In genomic region chr6:161001421-161001820, GRCh38 we compare ENCODE assay signal across 12 cellular contexts. TPM values are rescaled to one million over a fixed set of nuclear protein-coding genes. Genes with fewer than 3 reads are reported as not detected.
A peak's percentile ranks its signal among the peaks of the same experiment; 100 is the strongest.
DNase-seq lines count a peak whose midpoint lies in the region; ATAC-seq, FAIRE-seq and TF ChIP-seq lines count a peak whose summit lies in the region.
"Had no signal": no experiment of that assay in that cellular context is flagged by ENCODE, and none has a peak within 500 bp of the region (broad histone marks: within the 10 kb centered on the region; RNA-seq: fewer than 3 reads in every experiment).

No MANE protein-coding gene starts in this region.

- no peak overlapping the region for H2AFZ ChIP-seq in IMR-90 (replicated peaks; ENCODE audit: low read length, poor library complexity)
- no peak overlapping the region for H2AFZ ChIP-seq in parathyroid adenoma

- TF ChIP-seq CTCF in IMR-90 (conservative IDR thresholded peaks at IDR 0.05; ENCODE audit: low read depth, low read length) (no peak), parathyroid adenoma (IDR thresholded peaks at IDR 0.05) (no peak)

- H2AK5ac ChIP-seq in IMR-90 (ENCODE audit: low read depth, low read length) = no peak overlapping the region

- POLR2A ChIA-PET in IMR-90 (lab: Charles Lee; ENCODE audit: unreplicated experiment) = interaction anchor here (0.7 kb wide), 1 partner anchor 30 kb away, joined by 13 read pairs; no protein-coding TSS in a partner anchor

- H3K9me3 ChIP-seq in IMR-90 (ENCODE audit: control insufficient read depth, insufficient read depth, low read length) (no peaks in the 10 kb centered on the region), parathyroid adenoma (ENCODE audit: control insufficient read depth, low read length) (no peaks in the 10 kb centered on the region)

- H3K9ac ChIP-seq in IMR-90 (ENCODE audit: low read depth, low read length) (no peak overlapping the region), parathyroid adenoma (no peak overlapping the region)

- ATAC-seq in IMR-90 (ENCODE audit: low read depth) = no peak
- ATAC-seq: activated CD8-positive, alpha-beta T cell treated with anti-CD3 and anti-CD28 coated beads for 36 hours had no signal

- H3K27me3 ChIP-seq in IMR-90 (ENCODE audit: control insufficient read depth, insufficient read depth, low read length) = no peaks in the 10 kb centered on the region
- H3K27me3 ChIP-seq in parathyroid adenoma (ENCODE audit: control insufficient read depth, insufficient read depth, low read length) = no peaks in the 10 kb centered on the region

- peaks cover 24% of the 10 kb centered on the region for H3K79me2 ChIP-seq in parathyroid adenoma

- no peak overlapping the region for H3K4ac ChIP-seq in IMR-90 (ENCODE audit: low read depth, low read length)

- no peak overlapping the region for H3K56ac ChIP-seq in IMR-90 (ENCODE audit: extremely low read depth, insufficient read depth, low read length)

- H3K9me1 ChIP-seq in IMR-90 (ENCODE audit: insufficient read depth, low read length) = no peaks in the 10 kb centered on the region

- intact Hi-C loops in IMR-90 (cut with micrococcal nuclease) = no loop called here

- H2BK15ac ChIP-seq in IMR-90 (ENCODE audit: low read depth, low read length) = no peak overlapping the region

- no peak overlapping the region for H3K14ac ChIP-seq in IMR-90 (replicated peaks; ENCODE audit: low read depth, low read length)

- dilution Hi-C loops in IMR-90 (cut with HindIII; ENCODE audit: low sequenced_read_pairs, unreplicated experiment) = no loop called here

- no peak for TF ChIP-seq POLR2A in IMR-90 (IDR thresholded peaks at IDR 0.05; ENCODE audit: low read depth, low read length)

- in situ Hi-C loops in IMR-90 (cut with MboI; ENCODE audit: low sequenced_read_pairs) = no loop called here

- no peak overlapping the region for H2AK9ac ChIP-seq in IMR-90 (replicated peaks; ENCODE audit: low read depth, low read length, poor library complexity)

- TF ChIP-seq RAD21 in IMR-90 (IDR thresholded peaks at IDR 0.05; ENCODE audit: low read length) = no peak

- H2BK5ac ChIP-seq in IMR-90 (ENCODE audit: low read depth, low read length, poor library complexity, severe bottlenecking) = no peak overlapping the region

- no peak overlapping the region for H3K18ac ChIP-seq in IMR-90 (ENCODE audit: low read depth, low read length)

- WGBS in IMR-90 (ENCODE audit: extremely low coverage in 2 of 2, insufficient read length in 1 of 2), 2 experiments = no CpG with 5 or more reads among the region's 4 CpGs

- BruUV-seq in IMR-90 (replicated peaks; lab: Mats Ljungman, UMichigan) = no TSS peak

- H4K8ac ChIP-seq in IMR-90 (ENCODE audit: low read depth in 2 of 2, low read length in 2 of 2) = no peak overlapping the region

- no peak overlapping the region for H4K91ac ChIP-seq in IMR-90 (ENCODE audit: insufficient read depth, low read depth, low read length)

- FAIRE-seq in RCC 7860 (lab: Jason Lieb, UNC) = no peak

- DNase-seq in IMR-90 = no peak
- peak; percentile 11 for DNase-seq in NCI-H2107 (lab: John Stamatoyannopoulos, UW)
- DNase-seq in amniotic epithelial cell (ENCODE audit: low read depth) = peak; percentile 48
- DNase-seq in stimulated activated naive CD4-positive, alpha-beta T cell treated with Interleukin-2 at 50 U/mL for 16 hours (lab: John Stamatoyannopoulos, UW) = no peak
- no peak for DNase-seq in RCC 7860 (ENCODE audit: low spot score)
- no peak for DNase-seq in stimulated activated CD4-positive, alpha-beta T cell treated with anti-CD3 and anti-CD28 coated beads, Interleukin-4, amount 100 ng/mL, for 24 hours
- DNase-seq: activated CD8-positive, alpha-beta T cell treated with anti-CD3 and anti-CD28 coated beads for 36 hours; activated naive CD4-positive, alpha-beta T cell treated with Interleukin-2 at 50 U/mL for 16 hours; COR-L47; retina; T1000 had no signal

- no peak overlapping the region for H3K27ac ChIP-seq in IMR-90 (ENCODE audit: insufficient read depth, low read length)
- H3K27ac ChIP-seq in parathyroid adenoma = no peak overlapping the region

- H3K36me3 ChIP-seq in IMR-90 (ENCODE audit: control insufficient read depth, insufficient read depth, low read length) (no peaks in the 10 kb centered on the region), parathyroid adenoma (ENCODE audit: control insufficient read depth, insufficient read depth, low read length) (no peaks in the 10 kb centered on the region)

- H3K23ac ChIP-seq in IMR-90 (ENCODE audit: low read depth, low read length) = no peak overlapping the region

- no peak overlapping the region for H2BK20ac ChIP-seq in IMR-90 (ENCODE audit: low read depth, low read length)

- peaks cover 18% of the 10 kb centered on the region for H4K20me1 ChIP-seq in IMR-90 (ENCODE audit: insufficient read depth, low read length)

- peaks cover 10 to 27% of the 10 kb centered on the region in 2 experiments for H3K79me1 ChIP-seq in IMR-90 (ENCODE audit: low read depth in 1 of 2, low read length in 2 of 2)

- CTCF ChIA-PET in IMR-90 (lab: Yijun Ruan, JAX) = interaction anchor here (0.6 to 1.7 kb wide), 4 partner anchors 8 to 70 kb away, joined by 3 to 4 read pairs (median 4); no protein-coding TSS in a partner anchor

- no peak overlapping the region for H4K5ac ChIP-seq in IMR-90 (ENCODE audit: low read depth, low read length)

- no peak overlapping the region for H3K4me3 ChIP-seq in IMR-90 (ENCODE audit: insufficient read depth, low read depth, low read length)
- H3K4me3 ChIP-seq in parathyroid adenoma (ENCODE audit: low read depth, low read length) = no peak overlapping the region

- H3K4me1 ChIP-seq in IMR-90 (ENCODE audit: control insufficient read depth, insufficient read depth, low read length) (peaks cover 2% of the 10 kb centered on the region; the same call in 1 of the 2 replicates), parathyroid adenoma (no peaks in the 10 kb centered on the region)

- H2BK120ac ChIP-seq in IMR-90 (ENCODE audit: low read depth, low read length) = no peak overlapping the region

- H3K4me2 ChIP-seq in IMR-90 (ENCODE audit: low read depth, low read length) (no peak overlapping the region), parathyroid adenoma (ENCODE audit: low read length) (peak overlapping the region; percentile 34)

TF ChIP-seq in IMR-90, 13 proteins besides CTCF, POLR2A, EP300 and RAD21:
- TF ChIP-seq BHLHE40 (IDR thresholded peaks at IDR 0.05; ENCODE audit: low read depth, low read length) (no peak), CEBPB (IDR thresholded peaks at IDR 0.05; ENCODE audit: low read depth, low read length) (0 out of 2 replicates have a peak, but pooled peaks have one; percentile 10)

RNA-seq across cellular contexts. Expression of gene MAP3K4, which starts 9.9 kb away (rescaled TPM):
- 20.4 and 23.1 TPM in 2 replicates for total RNA-seq in IMR-90 (2012; rRNA removed)
- polyA plus RNA-seq in IMR-90 (2012; rRNA removed) = 6.9 and 11.5 TPM in 2 replicates
- polyA plus RNA-seq in IMR-90 (2012; cell fraction: cytosol; rRNA removed) = 2.0 and 3.7 TPM in 2 replicates
- polyA plus RNA-seq in IMR-90 (2012; cell fraction: nucleus; rRNA removed; ENCODE audit: low replicate concordance) = 6.4 and 26.8 TPM in 2 replicates

Comparison
In these comparisons a context has a peak if more than half of its experiments do, and no peak if none do; other contexts are left out.
1. DNase-seq: peak in NCI-H2107 (single experiment) and amniotic epithelial cell (single experiment); none in IMR-90 (single experiment), stimulated activated naive CD4-positive, alpha-beta T cell treated with Interleukin-2 at 50 U/mL for 16 hours (single experiment), RCC 7860 (single experiment) and stimulated activated CD4-positive, alpha-beta T cell treated with anti-CD3 and anti-CD28 coated beads, Interleukin-4, amount 100 ng/mL, for 24 hours (single experiment).